ENCODE assay signal across 29 cellular contexts in the genomic region with DNA sequence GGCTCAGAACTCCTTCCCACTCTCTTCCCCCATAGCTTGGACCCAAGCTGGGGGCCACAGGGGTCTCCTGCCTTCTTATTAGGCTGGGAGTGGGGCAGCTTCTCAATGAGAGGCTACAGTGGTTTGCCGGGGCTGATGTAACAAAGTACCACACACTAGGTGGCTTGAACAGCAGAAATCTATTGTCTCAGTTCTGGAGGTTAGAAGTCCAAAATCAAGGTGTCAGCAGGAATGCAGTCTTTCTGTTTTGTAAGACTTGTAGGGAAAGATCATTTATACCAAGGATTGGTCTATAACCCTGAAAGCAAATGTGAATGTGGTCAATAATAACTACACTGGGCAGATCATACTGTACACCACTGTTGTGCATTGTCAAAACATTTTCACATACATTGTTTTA.
"Had no signal": no experiment of that assay in that cellular context is flagged by ENCODE, and none has a peak within 500 bp of the region (broad histone marks: within the 10 kb centered on the region; RNA-seq: fewer than 3 reads in every experiment).

No MANE protein-coding gene starts in this region.

- H3K27me3 ChIP-seq: neural progenitor cell, ovary, stomach, thyroid gland, tibial nerve, upper lobe of left lung, vagina had no signal

- H3K9me3 Mint-ChIP-seq: naive thymus-derived CD8-positive, alpha-beta T cell; natural killer cell treated with Interleukin-12 subunit alpha and Interleukin-12 subunit beta and Interleukin-15 and Interleukin-18, amount 100 ng/mL, for 72 hours; stimulated activated effector memory CD8-positive, alpha-beta T cell treated with anti-CD3 and anti-CD28 coated beads, Interleukin-12 subunit alpha, Interleukin-12 subunit beta, amount 100 ng/mL, for 72 hours; stimulated activated naive CD8-positive, alpha-beta T cell treated with anti-CD3 and anti-CD28 coated beads, Interleukin-15, Interleukin-2, amounts not matched to agents 100 ng/mL and 50 ng/mL, for 24 hours had no signal

- H3K9ac ChIP-seq: neural progenitor cell, parathyroid adenoma had no signal

- H3K27ac Mint-ChIP-seq: naive thymus-derived CD8-positive, alpha-beta T cell; natural killer cell treated with Interleukin-12 subunit alpha and Interleukin-12 subunit beta and Interleukin-15 and Interleukin-18, amount 100 ng/mL, for 72 hours; stimulated activated effector memory CD8-positive, alpha-beta T cell treated with anti-CD3 and anti-CD28 coated beads, Interleukin-12 subunit alpha, Interleukin-12 subunit beta, amount 100 ng/mL, for 72 hours; stimulated activated naive B cell treated with anti-CD40 and anti-IgM and Interleukin-4, amounts not matched to agents 10 μg/mL and 1 μg/mL and 100 μg/mL, for 72 hours; stimulated activated naive CD8-positive, alpha-beta T cell treated with anti-CD3 and anti-CD28 coated beads, Interleukin-15, Interleukin-2, amounts not matched to agents 100 ng/mL and 50 ng/mL, for 24 hours had no signal

- FAIRE-seq: urothelium cell line had no signal

- H3K4me2 ChIP-seq: neural progenitor cell, smooth muscle cell had no signal

- H3K36me3 ChIP-seq: neural progenitor cell, ovary, prostate gland, stomach, thoracic aorta, thyroid gland, tibial nerve, upper lobe of left lung, vagina had no signal

- H2AFZ ChIP-seq: parathyroid adenoma had no signal

- H3K79me2 ChIP-seq: parathyroid adenoma had no signal

- ATAC-seq: naive thymus-derived CD8-positive, alpha-beta T cell; natural killer cell treated with Interleukin-12 subunit alpha and Interleukin-12 subunit beta and Interleukin-15 and Interleukin-18, amount 100 ng/mL, for 72 hours; right cardiac atrium; sciatic nerve; stimulated activated effector memory CD8-positive, alpha-beta T cell treated with anti-CD3 and anti-CD28 coated beads, Interleukin-12 subunit alpha, Interleukin-12 subunit beta, amount 100 ng/mL, for 72 hours; stimulated activated naive B cell treated with anti-CD40 and anti-IgM and Interleukin-4, amounts not matched to agents 10 μg/mL and 1 μg/mL and 100 μg/mL, for 72 hours had no signal

- H3K4me3 Mint-ChIP-seq: naive B cell; naive thymus-derived CD8-positive, alpha-beta T cell; natural killer cell treated with Interleukin-12 subunit alpha and Interleukin-12 subunit beta and Interleukin-15 and Interleukin-18, amount 100 ng/mL, for 72 hours; stimulated activated effector memory CD8-positive, alpha-beta T cell treated with anti-CD3 and anti-CD28 coated beads, Interleukin-12 subunit alpha, Interleukin-12 subunit beta, amount 100 ng/mL, for 72 hours; stimulated activated naive B cell treated with anti-CD40 and anti-IgM and Interleukin-4, amounts not matched to agents 10 μg/mL and 1 μg/mL and 100 μg/mL, for 72 hours; stimulated activated naive CD8-positive, alpha-beta T cell treated with anti-CD3 and anti-CD28 coated beads, Interleukin-15, Interleukin-2, amounts not matched to agents 100 ng/mL and 50 ng/mL, for 24 hours had no signal

- DNase-seq: naive B cell; naive thymus-derived CD8-positive, alpha-beta T cell; occipital lobe; ovary; retina; right cardiac atrium; stimulated activated CD4-positive, alpha-beta T cell treated with anti-CD3 and anti-CD28 coated beads, Interleukin-15, amount 100 ng/mL, for 24 hours; stimulated activated CD4-positive, alpha-beta T cell treated with anti-CD3 and anti-CD28 coated beads, Interleukin-2, amount 100 ng/mL, for 24 hours; stimulated activated CD4-positive, alpha-beta T cell treated with anti-CD3 and anti-CD28 coated beads, Interleukin-2, amount 100 ng/mL, for 48 hours; stimulated activated CD4-positive, alpha-beta T cell treated with anti-CD3 and anti-CD28 coated beads, Interleukin-4, amount 100 ng/mL, for 24 hours; stimulated activated naive B cell treated with anti-CD40 and anti-IgM and Interleukin-4, amounts not matched to agents 10 μg/mL and 1 μg/mL and 100 μg/mL, for 72 hours; stimulated activated naive CD4-positive, alpha-beta T cell treated with Interleukin-2 at 50 U/mL for 16 hours; stomach; thyroid gland; trophoblast cell; upper lobe of left lung had no signal

- H3K4me1 ChIP-seq: parathyroid adenoma, prostate gland, thyroid gland had no signal

- H3K36me3 Mint-ChIP-seq: naive thymus-derived CD8-positive, alpha-beta T cell; natural killer cell treated with Interleukin-12 subunit alpha and Interleukin-12 subunit beta and Interleukin-15 and Interleukin-18, amount 100 ng/mL, for 72 hours; neural progenitor cell; stimulated activated effector memory CD8-positive, alpha-beta T cell treated with anti-CD3 and anti-CD28 coated beads, Interleukin-12 subunit alpha, Interleukin-12 subunit beta, amount 100 ng/mL, for 72 hours; stimulated activated naive B cell treated with anti-CD40 and anti-IgM and Interleukin-4, amounts not matched to agents 10 μg/mL and 1 μg/mL and 100 μg/mL, for 72 hours had no signal

- H3K4me3 ChIP-seq: neural progenitor cell, ovary, prostate gland, skin epidermis, smooth muscle cell, stomach, thoracic aorta, thyroid gland, tibial nerve, upper lobe of left lung, vagina had no signal

- H3K4me1 Mint-ChIP-seq: naive B cell; stimulated activated effector memory CD8-positive, alpha-beta T cell treated with anti-CD3 and anti-CD28 coated beads, Interleukin-12 subunit alpha, Interleukin-12 subunit beta, amount 100 ng/mL, for 72 hours; stimulated activated naive B cell treated with anti-CD40 and anti-IgM and Interleukin-4, amounts not matched to agents 10 μg/mL and 1 μg/mL and 100 μg/mL, for 72 hours had no signal

- H3K9me3 ChIP-seq: ovary, prostate gland, stomach, thoracic aorta, thyroid gland, tibial nerve, upper lobe of left lung, vagina had no signal

- H3K27ac ChIP-seq: neural progenitor cell, ovary, parathyroid adenoma, prostate gland, skin epidermis, stomach, thoracic aorta, thyroid gland, tibial nerve, upper lobe of left lung, vagina had no signal
